In the genomic region with DNA sequence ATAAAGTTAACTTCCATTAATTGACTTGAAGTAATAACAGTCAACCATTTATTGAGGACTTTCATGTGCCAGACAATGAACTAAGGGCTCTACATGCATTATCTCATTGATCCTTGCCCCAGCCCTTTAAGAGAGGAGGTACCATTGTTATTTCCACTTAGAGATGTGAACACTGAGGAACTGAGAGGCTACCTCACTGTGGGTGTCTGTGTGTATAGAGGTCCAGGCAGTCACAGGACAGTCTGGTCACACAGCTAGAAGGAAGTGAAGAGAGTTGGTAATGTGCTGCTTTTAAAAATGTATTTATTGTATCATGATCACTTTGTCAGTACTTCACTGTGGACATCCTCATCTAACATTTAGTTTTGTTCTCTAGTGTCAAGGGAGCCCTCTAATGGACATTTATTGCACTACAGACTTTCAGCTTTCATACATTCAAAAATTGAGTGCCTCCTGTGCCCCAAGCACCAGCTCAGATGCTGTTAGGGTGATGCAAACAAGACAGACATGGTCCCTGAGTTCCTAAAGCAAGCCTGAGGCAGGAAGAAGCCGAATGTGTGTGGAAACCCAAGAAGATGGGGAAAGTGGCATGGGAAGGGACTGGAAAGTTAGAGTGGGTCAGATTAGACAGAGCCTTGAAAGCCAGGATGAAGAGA, we compare ENCODE assay signal across 8 cellular contexts.
DNase-seq lines count a peak whose midpoint lies in the region; ATAC-seq and TF ChIP-seq lines count a peak whose summit lies in the region.

No MANE protein-coding gene starts in this region.

- no peak overlapping the region for H3K4me3 Mint-ChIP-seq in activated T-helper 17 cell treated with anti-CD3 and anti-CD28 coated beads, Interleukin-2, amount 50 U/mL, for 72 hours
- no peak overlapping the region for H3K4me3 Mint-ChIP-seq in glutamatergic neuron (ENCODE audit: unreplicated experiment)

- H3K27ac Mint-ChIP-seq in activated T-helper 17 cell treated with anti-CD3 and anti-CD28 coated beads, Interleukin-2, amount 50 U/mL, for 72 hours, result no peak overlapping the region
- no peak overlapping the region for H3K27ac Mint-ChIP-seq in glutamatergic neuron (ENCODE audit: unreplicated experiment)

- TF ChIP-seq CTCF in AG10803 (conservative IDR thresholded peaks at IDR 0.05; ENCODE audit: low read length) (peak; percentile 82), GM12874 (IDR thresholded peaks at IDR 0.05; ENCODE audit: insufficient read depth, low read depth, low read length) (peak; percentile 53), glutamatergic neuron (IDR thresholded peaks at IDR 0.05; ENCODE audit: partially characterized antibody, unreplicated experiment) (peak; percentile 72)

- no peaks in the 10 kb centered on the region for H3K27me3 Mint-ChIP-seq in activated T-helper 17 cell treated with anti-CD3 and anti-CD28 coated beads, Interleukin-2, amount 50 U/mL, for 72 hours
- H3K27me3 Mint-ChIP-seq in glutamatergic neuron (ENCODE audit: unreplicated experiment), result no peaks in the 10 kb centered on the region

- no peaks in the 10 kb centered on the region for H3K9me3 Mint-ChIP-seq in activated T-helper 17 cell treated with anti-CD3 and anti-CD28 coated beads, Interleukin-2, amount 50 U/mL, for 72 hours
- peaks cover 2% of the 10 kb centered on the region for H3K9me3 Mint-ChIP-seq in glutamatergic neuron (ENCODE audit: unreplicated experiment)

- DNase-seq in AG10803 (ENCODE audit: low read depth) (peak; percentile 58), NCI-H526 (lab: John Stamatoyannopoulos, UW) (peak; percentile 33 to 80), glutamatergic neuron (no peak), renal cortical epithelial cell (ENCODE audit: low read depth) (peak; percentile 71)

- H3K4me3 ChIP-seq in AG10803 (ENCODE audit: low read length), result no peak overlapping the region

- H3K4me1 Mint-ChIP-seq in activated T-helper 17 cell treated with anti-CD3 and anti-CD28 coated beads, Interleukin-2, amount 50 U/mL, for 72 hours, result no peaks in the 10 kb centered on the region
- H3K4me1 Mint-ChIP-seq in glutamatergic neuron (ENCODE audit: low read depth, unreplicated experiment), result peaks cover 10% of the 10 kb centered on the region

- H3K36me3 Mint-ChIP-seq in activated T-helper 17 cell treated with anti-CD3 and anti-CD28 coated beads, Interleukin-2, amount 50 U/mL, for 72 hours (ENCODE audit: low read depth), result no peaks in the 10 kb centered on the region
- H3K36me3 Mint-ChIP-seq in glutamatergic neuron (ENCODE audit: unreplicated experiment), result no peaks in the 10 kb centered on the region

- ATAC-seq in HG03439 (IDR thresholded peaks at IDR 0.05; ENCODE audit: unreplicated experiment) (peak; percentile 61), GM19463 (IDR thresholded peaks at IDR 0.05; ENCODE audit: unreplicated experiment) (no peak)
- ATAC-seq in activated T-helper 17 cell treated with anti-CD3 and anti-CD28 coated beads, Interleukin-2, amount 50 U/mL, for 72 hours (replicated peaks), result peak; percentile 60
